Comparison of ENCODE assay signal across 8 cellular contexts in the genomic region with DNA sequence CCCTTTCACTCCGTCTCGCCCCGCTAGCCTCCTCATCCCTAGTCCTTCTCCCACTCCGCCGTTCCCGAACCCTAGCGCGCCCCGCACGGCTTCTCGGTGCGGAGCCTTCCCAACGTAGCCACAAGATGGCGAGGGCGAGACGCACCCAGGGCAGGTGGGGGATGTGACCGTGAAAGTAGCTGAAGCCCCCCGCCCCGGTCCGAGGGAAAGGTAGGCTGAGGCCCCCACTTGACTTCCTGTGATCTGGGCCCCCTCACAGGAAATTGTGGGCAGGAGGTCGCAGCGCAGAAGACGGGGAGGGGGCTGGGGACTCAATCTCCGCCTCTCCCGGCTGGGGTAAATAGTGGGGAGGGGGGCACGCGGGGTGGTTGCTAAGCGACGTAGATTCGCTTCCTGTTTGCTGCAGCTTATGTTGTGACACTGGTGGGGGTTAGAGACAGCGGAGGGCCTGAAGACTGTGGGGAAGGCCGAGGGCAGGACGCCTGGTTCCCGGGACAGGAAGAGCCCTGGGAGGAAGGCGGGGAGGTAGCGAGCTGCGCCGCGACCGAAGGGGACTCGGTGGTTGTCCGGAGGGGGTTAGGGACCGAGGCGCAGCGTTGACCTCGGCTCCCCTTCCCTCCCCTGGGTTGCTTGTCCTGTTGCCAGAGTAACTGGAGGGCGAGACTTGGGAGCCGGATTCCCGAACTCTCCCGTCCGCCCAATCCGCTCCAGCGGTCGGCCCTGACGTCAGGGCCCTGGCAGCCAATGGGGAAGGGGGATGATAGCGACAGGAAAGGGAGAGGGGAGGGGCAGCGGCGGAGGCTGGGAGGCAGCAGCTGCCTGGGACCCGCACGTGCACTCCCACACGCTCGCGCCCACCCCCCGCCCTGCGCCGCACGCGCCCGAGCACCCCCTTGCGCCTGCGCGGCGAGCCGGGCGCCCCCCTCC. TPM values are rescaled to one million over a fixed set of nuclear protein-coding genes. Genes with fewer than 3 reads are reported as not detected.
DNase-seq lines count a peak whose midpoint lies in the region; ATAC-seq lines count a peak whose summit lies in the region.

No MANE protein-coding gene starts in this region.

- peak; percentile 98 for DNase-seq in Caki2 (ENCODE audit: low read depth)
- peak; percentile 98 for DNase-seq in Jurkat, Clone E6-1 (ENCODE audit: low read depth, low spot score)
- peak; percentile 99 for DNase-seq in OCI-M1 (lab: John Stamatoyannopoulos, UW)
- peak; percentile 84 for DNase-seq in activated T-cell treated with anti-CD3 and anti-CD28 coated beads for 4 hours
- DNase-seq in epidermal melanocyte (ENCODE audit: insufficient read length, low spot score): peak; percentile 88
- DNase-seq in middle frontal gyrus (ENCODE audit: extremely low spot score, low spot score): peak; percentile 96
- DNase-seq in stimulated activated CD8-positive, alpha-beta memory T cell treated with anti-CD3 and anti-CD28 coated beads, Interleukin-15, amount 100 ng/mL, for 48 hours (ENCODE audit: low read depth in 2 of 2): peak; percentile 88 to 89

- peak overlapping the region; percentile 88 for H3K4me3 ChIP-seq in Jurkat, Clone E6-1 (ENCODE audit: low read length)

- in situ Hi-C loops in Caki2 (cut with HindIII; ENCODE audit: low pct_unique_long_range_greater_than_20kb, low sequenced_read_pairs): no loop called here

- peak; percentile 39 for ATAC-seq in GM21528 (IDR thresholded peaks at IDR 0.05; ENCODE audit: low FRiP score, unreplicated experiment)

RNA-seq across cellular contexts. Expression of gene KDM6B, which starts 1.1 kb away (rescaled TPM):
- total RNA-seq in Caki2 (2014; rRNA removed; shearing (Covaris generic); ENCODE audit: low replicate concordance): 0.27 TPM in 1 of 2 replicates, not detected in the other
- polyA plus RNA-seq in Jurkat, Clone E6-1 (2012; ENCODE audit: insufficient read depth, insufficient read length): 18.9 TPM

RNA-seq across cellular contexts. Expression of gene TMEM88, which starts 19.7 kb away (rescaled TPM):
- total RNA-seq in Caki2 (2014; rRNA removed; shearing (Covaris generic); ENCODE audit: low replicate concordance): not detected in 2 replicates
- 1.8 TPM for polyA plus RNA-seq in Jurkat, Clone E6-1 (2012; ENCODE audit: insufficient read depth, insufficient read length)

RNA-seq across cellular contexts. Expression of gene NAA38, which starts 22.2 kb away (rescaled TPM):
- 52.9 and 61.3 TPM in 2 replicates for total RNA-seq in Caki2 (2014; rRNA removed; shearing (Covaris generic); ENCODE audit: low replicate concordance)
- polyA plus RNA-seq in Jurkat, Clone E6-1 (2012; ENCODE audit: insufficient read depth, insufficient read length): 224 TPM

RNA-seq across cellular contexts. Expression of gene CYB5D1, which starts 22.6 kb away (rescaled TPM):
- total RNA-seq in Caki2 (2014; rRNA removed; shearing (Covaris generic); ENCODE audit: low replicate concordance): 4.6 and 4.7 TPM in 2 replicates
- 15.5 TPM for polyA plus RNA-seq in Jurkat, Clone E6-1 (2012; ENCODE audit: insufficient read depth, insufficient read length)

RNA-seq across cellular contexts. Expression of gene CHD3, which starts 53.4 kb away (rescaled TPM):
- 21.3 and 23.8 TPM in 2 replicates for total RNA-seq in Caki2 (2014; rRNA removed; shearing (Covaris generic); ENCODE audit: low replicate concordance)
- 180 TPM for polyA plus RNA-seq in Jurkat, Clone E6-1 (2012; ENCODE audit: insufficient read depth, insufficient read length)

Comparison
In these comparisons a context has a peak if more than half of its experiments do, and no peak if none do; other contexts are left out.
1. Peak in every context shown above with its lines: DNase-seq, ATAC-seq and H3K4me3 ChIP-seq.